ENCODE assay signal across 2 cellular contexts in genomic region chr11:68013611-68014156, GRCh38.
TF ChIP-seq lines count a peak whose summit lies in the region.

No MANE protein-coding gene starts in this region.

TF ChIP-seq in SK-N-SH, 30 proteins besides CTCF, POLR2A, EP300 and RAD21 (continued from another document):
- TF ChIP-seq REST (IDR thresholded peaks at IDR 0.05; ENCODE audit: low read depth, low read length), result no peak
- TF ChIP-seq RFX5 (IDR thresholded peaks at IDR 0.05; ENCODE audit: low read length), result no peak
- TF ChIP-seq RXRA (IDR thresholded peaks at IDR 0.05; ENCODE audit: borderline replicate concordance, low read depth), result no peak
- no peak for TF ChIP-seq MEF2A (IDR thresholded peaks at IDR 0.05; ENCODE audit: borderline replicate concordance, low read depth)
- no peak for TF ChIP-seq TEAD4 (IDR thresholded peaks at IDR 0.05; ENCODE audit: borderline replicate concordance, insufficient read depth)
- no peak for TF ChIP-seq SIN3A (IDR thresholded peaks at IDR 0.05; ENCODE audit: borderline replicate concordance, low read depth, low read length)
- TF ChIP-seq TCF12 (IDR thresholded peaks at IDR 0.05), result no peak
TF ChIP-seq in SK-N-SH: peak in this region for 0.

TF ChIP-seq in SK-N-SH treated with all-trans-retinoic acid at 6 μM for 48 hours, 23 proteins besides CTCF, POLR2A, EP300 and RAD21 (continued from another document):
- TF ChIP-seq CSRNP3 (CRISPR knock-in tag; IDR thresholded peaks at IDR 0.05) (no peak), PPARA (CRISPR knock-in tag; IDR thresholded peaks at IDR 0.05; ENCODE audit: borderline replicate concordance) (no peak), TSHZ2 (CRISPR knock-in tag; IDR thresholded peaks at IDR 0.05) (no peak), ZFP3 (CRISPR knock-in tag; IDR thresholded peaks at IDR 0.05) (no peak), CREB5 (CRISPR knock-in tag; IDR thresholded peaks at IDR 0.05; ENCODE audit: low read depth) (no peak), ZNF8 (CRISPR knock-in tag; IDR thresholded peaks at IDR 0.05) (no peak), TOX (CRISPR knock-in tag; IDR thresholded peaks at IDR 0.05; ENCODE audit: borderline replicate concordance) (no peak), ZNF70 (CRISPR knock-in tag; IDR thresholded peaks at IDR 0.05) (no peak), CSDC2 (CRISPR knock-in tag; IDR thresholded peaks at IDR 0.05) (no peak), ZC3H10 (CRISPR knock-in tag; IDR thresholded peaks at IDR 0.05) (no peak), RARB (CRISPR knock-in tag; IDR thresholded peaks at IDR 0.05) (no peak), ARNTL (CRISPR knock-in tag; IDR thresholded peaks at IDR 0.05; ENCODE audit: borderline replicate concordance, low read depth) (no peak), ISL1 (CRISPR knock-in tag; IDR thresholded peaks at IDR 0.05) (no peak), SNAI2 (CRISPR knock-in tag; IDR thresholded peaks at IDR 0.05) (no peak), TCF4 (CRISPR knock-in tag; IDR thresholded peaks at IDR 0.05; ENCODE audit: borderline replicate concordance) (no peak), GLIS3 (CRISPR knock-in tag; IDR thresholded peaks at IDR 0.05) (no peak)
